In genomic region chr1:11012260-11013159, GRCh38 we compare ENCODE assay signal across 8 cellular contexts. TPM values are rescaled to one million over a fixed set of nuclear protein-coding genes. Genes with fewer than 3 reads are reported as not detected.
DNase-seq lines count a peak whose midpoint lies in the region; ATAC-seq and TF ChIP-seq lines count a peak whose summit lies in the region.

Gene TARDBP, plus strand, starts transcription at chr1:11012654. Its CDS starts 1,074 bp downstream, at chr1:11013728.

- H3K27ac ChIP-seq in effector memory CD4-positive, alpha-beta T cell (ENCODE audit: insufficient read depth, low read length, poor library complexity, severe bottlenecking) = peak within 1 kb of the TSS; percentile 97

- H3K27me3 ChIP-seq in effector memory CD4-positive, alpha-beta T cell (replicated peaks; ENCODE audit: control insufficient read depth, insufficient read depth, low read length, poor library complexity, severe bottlenecking) = no peaks in the 10 kb centered on the region

- no peaks in the 10 kb centered on the region for H3K9me3 Mint-ChIP-seq in memory B cell

- no peak for TF ChIP-seq CTCF in GM20000 (IDR thresholded peaks at IDR 0.05; ENCODE audit: extremely low read depth, missing control alignments)

- peak within 1 kb of the TSS; percentile 99 for H3K4me3 ChIP-seq in effector memory CD4-positive, alpha-beta T cell (ENCODE audit: insufficient read depth, low read depth, low read length, poor library complexity, severe bottlenecking)

- H3K27me3 Mint-ChIP-seq in memory B cell = no peaks in the 10 kb centered on the region

- DNase-seq in COLO668 (lab: John Stamatoyannopoulos, UW; ENCODE audit: unreplicated experiment) (peak; percentile 98), GM20000 (ENCODE audit: low spot score) (peak; percentile 97), HS-5 (ENCODE audit: low read depth) (peak; percentile 84), NK-92 (lab: John Stamatoyannopoulos, UW; ENCODE audit: unreplicated experiment) (peak; percentile 49), memory B cell (ENCODE audit: low spot score in 2 of 2) (peak; percentile 90 to 94)
- DNase-seq in effector memory CD4-positive, alpha-beta T cell = peak; percentile 70 to 84 (median 83)
- peak; percentile 73 for DNase-seq in stimulated activated CD8-positive, alpha-beta memory T cell treated with anti-CD3 and anti-CD28 coated beads, Interleukin-12 subunit alpha, Interleukin-12 subunit beta, amount 100 ng/mL, for 1 hour (ENCODE audit: low read depth)

- POLR2A ChIA-PET in activated CD8-positive, alpha-beta memory T cell treated with anti-CD3 and anti-CD28 coated beads for 36 hours (lab: Charles Lee) = interaction anchor here (0.6 to 0.9 kb wide), 7 partner anchors 15 to 261 kb away, joined by 3 to 5 read pairs (median 3); partner anchors contain the start of gene EXOSC10

- peaks cover 21% of the 10 kb centered on the region for H3K4me1 ChIP-seq in effector memory CD4-positive, alpha-beta T cell (ENCODE audit: control insufficient read depth, insufficient read depth, low read length, poor library complexity, severe bottlenecking)

- H3K4me1 Mint-ChIP-seq in memory B cell = peaks cover 17% of the 10 kb centered on the region

- CTCF ChIA-PET in activated CD8-positive, alpha-beta memory T cell treated with anti-CD3 and anti-CD28 coated beads for 36 hours (lab: Charles Lee) = interaction anchor here (0.6 to 0.7 kb wide), 2 partner anchors 78 to 114 kb away, joined by 3 to 5 read pairs; no protein-coding TSS in a partner anchor

- H3K36me3 ChIP-seq in effector memory CD4-positive, alpha-beta T cell (ENCODE audit: control insufficient read depth, insufficient read depth, low read length) = peaks cover 34% of the 10 kb centered on the region

- no peaks in the 10 kb centered on the region for H3K9me3 ChIP-seq in effector memory CD4-positive, alpha-beta T cell (ENCODE audit: control insufficient read depth, low read length)

- H3K4me3 Mint-ChIP-seq in memory B cell = peak within 1 kb of the TSS; percentile 91

- ATAC-seq in memory B cell (ENCODE audit: low read depth) = peak; percentile 83

- peak within 1 kb of the TSS; percentile 99 for H3K27ac Mint-ChIP-seq in memory B cell

- peaks cover 9% of the 10 kb centered on the region for H3K36me3 Mint-ChIP-seq in memory B cell

RNA-seq across cellular contexts. Expression of gene TARDBP, which starts in this region (rescaled TPM):
- 100 to 1,000 TPM; 203 to 212 TPM for total RNA-seq in activated CD8-positive, alpha-beta memory T cell treated with anti-CD3 and anti-CD28 coated beads for 36 hours

Comparison
In these comparisons a context has a peak if more than half of its experiments do, and no peak if none do; other contexts are left out.
1. Peak in every context shown above with its lines: DNase-seq, ATAC-seq, H3K4me3 ChIP-seq and H3K27ac ChIP-seq.